In the genomic region with DNA sequence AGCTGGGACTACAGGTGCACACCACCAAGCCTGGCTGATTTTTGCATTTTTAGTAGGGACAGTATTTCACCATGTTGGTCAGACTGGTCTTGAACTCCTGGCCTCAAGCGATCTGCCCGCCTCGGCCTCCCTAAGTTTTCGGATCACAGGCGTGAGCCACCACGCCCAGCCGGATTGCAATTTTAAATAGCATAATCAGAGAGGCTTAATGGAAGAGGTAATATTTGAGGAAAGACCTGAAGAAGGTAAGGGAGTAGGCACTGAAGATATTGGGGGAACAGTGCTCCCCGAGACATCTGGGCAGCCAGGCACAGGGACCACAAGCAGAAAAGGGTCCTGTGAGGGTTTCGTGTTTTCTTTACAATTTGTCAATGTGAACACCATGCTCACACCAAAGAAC, we compare ENCODE assay signal across 17 cellular contexts.
"Had no signal": no experiment of that assay in that cellular context is flagged by ENCODE, and none has a peak within 500 bp of the region (broad histone marks: within the 10 kb centered on the region; RNA-seq: fewer than 3 reads in every experiment).

No MANE protein-coding gene starts in this region.

- H3K4me1 ChIP-seq: gastroesophageal sphincter had no signal

- H3K9me3 Mint-ChIP-seq: activated CD4-positive, alpha-beta memory T cell treated with anti-CD3 and anti-CD28 coated beads for 36 hours; activated naive CD4-positive, alpha-beta T cell treated with anti-CD3 and anti-CD28 coated beads for 36 hours; endodermal cell had no signal

- H3K4me3 Mint-ChIP-seq: activated CD4-positive, alpha-beta memory T cell treated with anti-CD3 and anti-CD28 coated beads for 36 hours; activated naive CD4-positive, alpha-beta T cell treated with anti-CD3 and anti-CD28 coated beads for 36 hours; activated T-cell treated with anti-CD3 and anti-CD28 coated beads, Interleukin-2, amount 50 U/mL, for 72 hours; endodermal cell; T-helper 17 cell had no signal

- H3K36me3 ChIP-seq: gastroesophageal sphincter, upper lobe of right lung had no signal

- H3K9me3 ChIP-seq: gastroesophageal sphincter, mucosa of descending colon, upper lobe of right lung had no signal

- H3K27ac ChIP-seq: coronary artery, gastroesophageal sphincter, upper lobe of right lung had no signal

- H3K36me3 Mint-ChIP-seq: activated CD4-positive, alpha-beta memory T cell treated with anti-CD3 and anti-CD28 coated beads for 36 hours had no signal

- ATAC-seq: activated T-cell treated with anti-CD3 and anti-CD28 coated beads, Interleukin-2, amount 50 U/mL, for 72 hours; gastroesophageal sphincter; mucosa of descending colon; T-helper 17 cell; upper lobe of right lung had no signal

- H3K4me3 ChIP-seq: coronary artery, gastroesophageal sphincter, mucosa of descending colon, upper lobe of right lung had no signal

- H3K27me3 ChIP-seq: upper lobe of right lung had no signal

- H3K27ac Mint-ChIP-seq: activated CD4-positive, alpha-beta memory T cell treated with anti-CD3 and anti-CD28 coated beads for 36 hours; activated naive CD4-positive, alpha-beta T cell treated with anti-CD3 and anti-CD28 coated beads for 36 hours; activated T-cell treated with anti-CD3 and anti-CD28 coated beads, Interleukin-2, amount 50 U/mL, for 72 hours; endodermal cell; T-helper 17 cell had no signal

- DNase-seq: activated CD4-positive, alpha-beta memory T cell treated with anti-CD3 and anti-CD28 coated beads for 36 hours; activated CD4-positive, alpha-beta T cell treated with anti-CD3 and anti-CD28 coated beads for 48 hours; activated effector memory CD4-positive, alpha-beta T cell treated with Interleukin-2 at 50 U/mL for 16 hours; activated naive CD4-positive, alpha-beta T cell treated with anti-CD3 and anti-CD28 coated beads for 36 hours; activated T-cell treated with anti-CD3 and anti-CD28 coated beads, Interleukin-2, amount 50 U/mL, for 72 hours; cerebellar nuclear complex; endodermal cell; head of caudate nucleus; hypothalamus; mucosa of descending colon; occipital lobe; stimulated activated CD4-positive, alpha-beta T cell treated with anti-CD3 and anti-CD28 coated beads, Interleukin-4, amount 100 ng/mL, for 1 hour; stimulated activated naive CD4-positive, alpha-beta T cell treated with Interleukin-2 at 50 U/mL for 16 hours; T-helper 17 cell; upper lobe of right lung had no signal
